8 cellular contexts compared by ENCODE assay signal in the genomic region with DNA sequence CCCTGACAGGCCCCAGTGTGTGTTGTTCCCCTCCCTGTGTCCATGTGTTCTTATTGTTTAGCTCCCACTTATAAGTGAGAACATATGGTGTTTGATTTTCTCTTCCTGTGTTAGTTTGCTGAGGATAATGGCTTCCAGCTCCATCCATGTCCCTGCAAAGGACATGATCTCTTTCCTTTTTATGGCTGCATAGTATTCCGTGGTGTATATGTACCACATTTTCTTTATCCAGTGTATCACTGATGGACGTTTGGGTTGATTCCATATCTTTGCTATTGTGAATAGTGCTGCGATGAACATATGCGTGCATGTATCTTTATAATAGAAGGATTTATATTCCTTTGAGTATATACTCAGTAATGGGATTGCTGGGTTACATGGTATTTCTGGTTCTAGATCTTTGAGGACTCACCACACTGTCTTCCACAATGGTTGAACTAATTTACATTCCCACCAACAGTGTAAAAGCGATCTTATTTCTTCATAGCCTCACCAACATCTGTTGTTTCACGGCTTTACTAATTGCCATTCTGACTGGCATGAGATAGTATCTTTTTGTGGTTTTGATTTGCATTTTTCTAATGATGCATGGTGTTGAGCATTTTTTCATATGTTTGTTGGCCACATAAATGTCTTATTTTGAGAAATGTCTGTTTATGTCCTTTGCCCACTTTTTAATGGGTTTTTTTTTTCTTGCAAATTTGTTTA. TPM values are rescaled to one million over a fixed set of nuclear protein-coding genes. Genes with fewer than 3 reads are reported as not detected.
A peak's percentile ranks its signal among the peaks of the same experiment; 100 is the strongest.
DNase-seq lines count a peak whose midpoint lies in the region; ATAC-seq, FAIRE-seq and TF ChIP-seq lines count a peak whose summit lies in the region.
"Not testable (repeated sequence)": the region's sequence is repeated elsewhere in the genome, so short reads cannot be mapped to it uniquely, and the experiment has no call there.

No MANE protein-coding gene starts in this region.

- peak overlapping the region; percentile 8 to 67 (median 20) for H3K4me3 Mint-ChIP-seq in CD4-positive, alpha-beta memory T cell
- H3K4me3 Mint-ChIP-seq in activated B cell treated with CpG ODN at 0.5 μM for 24 hours (peak overlapping the region; percentile 25), natural killer cell (peak overlapping the region; percentile 84)
- H3K4me3 Mint-ChIP-seq in activated T-helper 1 cell treated with anti-CD3 and anti-CD28 coated beads, Interleukin-12 subunit alpha, Interleukin-12 subunit beta, Interleukin-2, Interleukin-4 antibody, amounts not matched to agents 30 ng/mL and 10 ng/mL and 1 ng/mL, durations not matched to agents 14 hours and 24 hours and 36 hours: not testable (repeated sequence)

- H3K9ac ChIP-seq in K562 (ENCODE audit: insufficient read depth in 1 of 2, low read depth in 2 of 2, low read length in 2 of 2): not testable (repeated sequence)

- peaks cover 74% of the 10 kb centered on the region for H3K4me1 ChIP-seq in CD4-positive, alpha-beta memory T cell (ENCODE audit: insufficient read depth, low read length)
- peaks cover 38 to 48% of the 10 kb centered on the region in 2 experiments for H3K4me1 ChIP-seq in K562 (replicated peaks in 1 of 2; ENCODE audit: control insufficient read depth in 2 of 2, insufficient read depth in 2 of 2, low read length in 2 of 2)

- not testable (repeated sequence) for H3K27ac ChIP-seq in CD4-positive, alpha-beta memory T cell (ENCODE audit: low read depth, low read length); K562 (ENCODE audit: extremely low read depth, low read depth, low read length)

- peaks cover 91% of the 10 kb centered on the region for H3K79me2 ChIP-seq in K562 (ENCODE audit: control insufficient read depth, insufficient read depth, low read length)

- intact Hi-C loops in CD4-positive, alpha-beta memory T cell (cut with micrococcal nuclease); activated B cell treated with CpG ODN at 0.5 μM for 24 hours (cut with micrococcal nuclease); natural killer cell (cut with micrococcal nuclease): not testable (repeated sequence)
- intact Hi-C loops in activated T-helper 1 cell treated with anti-CD3 and anti-CD28 coated beads, Interleukin-12 subunit alpha, Interleukin-12 subunit beta, Interleukin-2, Interleukin-4 antibody, amounts not matched to agents 30 ng/mL and 10 ng/mL and 1 ng/mL, durations not matched to agents 14 hours and 24 hours and 36 hours (cut with micrococcal nuclease): loop anchor here (1.0 to 5.0 kb wide), 6 partner anchors 23 to 88 kb away; no protein-coding TSS in a partner anchor
- intact Hi-C loops in K562 (cut with micrococcal nuclease): loop anchor here (5.0 kb wide), 1 partner anchor 68 kb away; no protein-coding TSS in a partner anchor

- CTCF ChIA-PET in CD4-positive, alpha-beta memory T cell (lab: Charles Lee; ENCODE audit: partially characterized antibody): interaction anchor here (1.1 kb wide), 1 partner anchor 105 kb away, joined by 6 read pairs; no protein-coding TSS in a partner anchor
- CTCF ChIA-PET in activated B cell treated with CpG ODN at 0.5 μM for 24 hours (lab: Charles Lee); K562 (lab: Yijun Ruan, JAX; ENCODE audit: low intra/inter-chr PET ratio): not testable (repeated sequence)

- H3K27me3 Mint-ChIP-seq in CD4-positive, alpha-beta memory T cell; activated B cell treated with CpG ODN at 0.5 μM for 24 hours; activated T-helper 1 cell treated with anti-CD3 and anti-CD28 coated beads, Interleukin-12 subunit alpha, Interleukin-12 subunit beta, Interleukin-2, Interleukin-4 antibody, amounts not matched to agents 30 ng/mL and 10 ng/mL and 1 ng/mL, durations not matched to agents 14 hours and 24 hours and 36 hours (ENCODE audit: insufficient read depth); natural killer cell (ENCODE audit: low read depth in 2 of 2): not testable (repeated sequence)

- POLR2A ChIA-PET in CD4-positive, alpha-beta memory T cell (lab: Charles Lee; ENCODE audit: partially characterized antibody): interaction anchor here (1.3 to 1.5 kb wide), 4 partner anchors 12 to 73 kb away, joined by 3 to 5 read pairs (median 3); no protein-coding TSS in a partner anchor
- POLR2A ChIA-PET in activated B cell treated with CpG ODN at 0.5 μM for 24 hours (lab: Charles Lee): interaction anchor here (0.6 to 1.0 kb wide), 7 partner anchors 31 to 1896 kb away, joined by 3 to 5 read pairs (median 4); a partner anchor contains a TSS
- POLR2A ChIA-PET in K562 (lab: Yijun Ruan, JAX): not testable (repeated sequence)

- TF ChIP-seq EP300 in K562 (IDR thresholded peaks at IDR 0.05; ENCODE audit: low read length): not testable (repeated sequence)

- not testable (repeated sequence) for H3K9me3 Mint-ChIP-seq in CD4-positive, alpha-beta memory T cell; activated B cell treated with CpG ODN at 0.5 μM for 24 hours; natural killer cell
- peaks cover 16% of the 10 kb centered on the region for H3K9me3 Mint-ChIP-seq in activated T-helper 1 cell treated with anti-CD3 and anti-CD28 coated beads, Interleukin-12 subunit alpha, Interleukin-12 subunit beta, Interleukin-2, Interleukin-4 antibody, amounts not matched to agents 30 ng/mL and 10 ng/mL and 1 ng/mL, durations not matched to agents 14 hours and 24 hours and 36 hours

- TF ChIP-seq POLR2A in K562 (conservative IDR thresholded peaks at IDR 0.05): not testable (repeated sequence)

- H4K20me1 ChIP-seq in K562 (replicated peaks; ENCODE audit: control insufficient read depth, insufficient read depth, low read length): not testable (repeated sequence)

- peak overlapping the region; percentile 3 to 91 (median 69) for H3K27ac Mint-ChIP-seq in CD4-positive, alpha-beta memory T cell
- H3K27ac Mint-ChIP-seq in activated B cell treated with CpG ODN at 0.5 μM for 24 hours: peak overlapping the region; percentile 54
- H3K27ac Mint-ChIP-seq in activated T-helper 1 cell treated with anti-CD3 and anti-CD28 coated beads, Interleukin-12 subunit alpha, Interleukin-12 subunit beta, Interleukin-2, Interleukin-4 antibody, amounts not matched to agents 30 ng/mL and 10 ng/mL and 1 ng/mL, durations not matched to agents 14 hours and 24 hours and 36 hours: peak overlapping the region; percentile 80
- peak overlapping the region; percentile 76 to 86 for H3K27ac Mint-ChIP-seq in natural killer cell

- peaks cover 45 to 57% of the 10 kb centered on the region in 2 donors for H3K36me3 Mint-ChIP-seq in CD4-positive, alpha-beta memory T cell
- peaks cover 66% of the 10 kb centered on the region for H3K36me3 Mint-ChIP-seq in activated B cell treated with CpG ODN at 0.5 μM for 24 hours (ENCODE audit: low read depth)
- peaks cover 65% of the 10 kb centered on the region for H3K36me3 Mint-ChIP-seq in activated T-helper 1 cell treated with anti-CD3 and anti-CD28 coated beads, Interleukin-12 subunit alpha, Interleukin-12 subunit beta, Interleukin-2, Interleukin-4 antibody, amounts not matched to agents 30 ng/mL and 10 ng/mL and 1 ng/mL, durations not matched to agents 14 hours and 24 hours and 36 hours (ENCODE audit: low read depth)
- H3K36me3 Mint-ChIP-seq in natural killer cell: not testable (repeated sequence)

- in situ Hi-C loops in K562 (cut with MboI): not testable (repeated sequence)

- not testable (repeated sequence) for TF ChIP-seq RAD21 in K562 (CRISPR knock-in tag; conservative IDR thresholded peaks at IDR 0.05 in 1 of 2, IDR thresholded peaks at IDR 0.05 in 1 of 2)

- H3K9me3 ChIP-seq in CD4-positive, alpha-beta memory T cell (ENCODE audit: control insufficient read depth in 1 of 2, low read length in 2 of 2); K562 (replicated peaks; ENCODE audit: control insufficient read depth, insufficient read depth, low read depth, low read length): not testable (repeated sequence)

- ATAC-seq in GM18511 (IDR thresholded peaks at IDR 0.05; ENCODE audit: unreplicated experiment) (peak; percentile 57), GM21423 (IDR thresholded peaks at IDR 0.05; ENCODE audit: unreplicated experiment) (peak; percentile 41), activated B cell treated with CpG ODN at 0.5 μM for 24 hours (ENCODE audit: low read depth) (peak; percentile 25), natural killer cell (peak in 1 of 3 donors; percentile 35)
- ATAC-seq in K562: not testable (repeated sequence)

- not testable (repeated sequence) for H2AFZ ChIP-seq in K562 (ENCODE audit: low read depth, low read length)

- H3K9me1 ChIP-seq in K562 (ENCODE audit: control insufficient read depth, insufficient read depth, low read length): not testable (repeated sequence)

- H3K4me1 Mint-ChIP-seq in CD4-positive, alpha-beta memory T cell: peaks cover 60 to 85% (median 73%) of the 10 kb centered on the region in 4 donors
- H3K4me1 Mint-ChIP-seq in activated B cell treated with CpG ODN at 0.5 μM for 24 hours: peaks cover 94% of the 10 kb centered on the region
- H3K4me1 Mint-ChIP-seq in activated T-helper 1 cell treated with anti-CD3 and anti-CD28 coated beads, Interleukin-12 subunit alpha, Interleukin-12 subunit beta, Interleukin-2, Interleukin-4 antibody, amounts not matched to agents 30 ng/mL and 10 ng/mL and 1 ng/mL, durations not matched to agents 14 hours and 24 hours and 36 hours (ENCODE audit: low read depth): peaks cover 75% of the 10 kb centered on the region
- H3K4me1 Mint-ChIP-seq in natural killer cell: peaks cover 88 to 89% of the 10 kb centered on the region in 2 donors

- H3K4me2 ChIP-seq in K562 (ENCODE audit: insufficient read depth, low read length): not testable (repeated sequence)

- 65% methylated on average over 6 of the region's 6 CpGs for WGBS in K562 (ENCODE audit: insufficient coverage, low coverage, missing lambda C conversion rate)

- not testable (repeated sequence) for BruUV-seq in K562 (replicated peaks; lab: Mats Ljungman, UMichigan)

- H3K27me3 ChIP-seq in CD4-positive, alpha-beta memory T cell (ENCODE audit: insufficient read depth, low read length); K562 (ENCODE audit: control insufficient read depth in 2 of 2, insufficient read depth in 2 of 2, low read length in 2 of 2): not testable (repeated sequence)

- H3K36me3 ChIP-seq in CD4-positive, alpha-beta memory T cell (ENCODE audit: insufficient read depth, low read length): not testable (repeated sequence)
- H3K36me3 ChIP-seq in K562 (ENCODE audit: control insufficient read depth, insufficient read depth, low read length): peaks cover 35% of the 10 kb centered on the region

- H3K4me3 ChIP-seq in CD4-positive, alpha-beta memory T cell (ENCODE audit: low read length in 2 of 2); K562: not testable (repeated sequence)

- not testable (repeated sequence) for FAIRE-seq in K562 (lab: Jason Lieb, UNC)

- DNase-seq in CD4-positive, alpha-beta memory T cell: peak in 2 of 5 donors; percentile 23 to 25
- peak; percentile 68 for DNase-seq in NCI-H2171 treated with DMSO at 0.1 percent for 48 hours (lab: John Stamatoyannopoulos, UW)
- not testable (repeated sequence) for DNase-seq in activated B cell treated with CpG ODN at 0.5 μM for 24 hours; activated T-helper 1 cell treated with anti-CD3 and anti-CD28 coated beads, Interleukin-12 subunit alpha, Interleukin-12 subunit beta, Interleukin-2, Interleukin-4 antibody, amounts not matched to agents 30 ng/mL and 10 ng/mL and 1 ng/mL, durations not matched to agents 14 hours and 24 hours and 36 hours (ENCODE audit: low spot score); K562 (ENCODE audit: extremely low read depth in 1 of 4, low spot score in 3 of 4); natural killer cell

- TF ChIP-seq CTCF in activated B cell treated with CpG ODN at 0.5 μM for 24 hours (IDR thresholded peaks at IDR 0.05); K562 (IDR thresholded peaks at IDR 0.05 in 2 of 3, conservative IDR thresholded peaks at IDR 0.05 in 1 of 3; ENCODE audit: insufficient read depth in 2 of 3, low read depth in 1 of 3, low read length in 3 of 3); natural killer cell (IDR thresholded peaks at IDR 0.05): not testable (repeated sequence)

RNA-seq across cellular contexts. Expression of a gene that starts 23.8 kb away (rescaled TPM):
- 100 to 1,000 TPM; 222 to 232 TPM for total RNA-seq in CD4-positive, alpha-beta memory T cell
- 100 to 1,000 TPM; 165 to 172 TPM for polyA plus RNA-seq in CD4-positive, alpha-beta memory T cell
- total RNA-seq in activated B cell treated with CpG ODN at 0.5 μM for 24 hours: 294 and 328 TPM in 2 replicates
- 147 and 148 TPM in 2 replicates for total RNA-seq in activated T-helper 1 cell treated with anti-CD3 and anti-CD28 coated beads, Interleukin-12 subunit alpha, Interleukin-12 subunit beta, Interleukin-2, Interleukin-4 antibody, amounts not matched to agents 30 ng/mL and 10 ng/mL and 1 ng/mL, durations not matched to agents 14 hours and 24 hours and 36 hours
- 401 and 438 TPM in 2 replicates for total RNA-seq in K562 (2011; cell fraction: chromatin; rRNA removed; ENCODE audit: low replicate concordance)
- total RNA-seq in K562 (2011; cell fraction: nucleolus; rRNA removed): 288 and 318 TPM in 2 replicates
- 391 and 510 TPM in 2 replicates for total RNA-seq in K562 (2011; cell fraction: nucleoplasm; rRNA removed)
- total RNA-seq in K562 (2014; rRNA removed): 57.1 and 57.4 TPM in 2 replicates
- total RNA-seq in K562 (2014; rRNA removed; fragmentation: Illumina TruSeq; extraction: Trizol): 71.0 and 79.0 TPM in 2 replicates
- 39.3 and 42.3 TPM in 2 replicates for total RNA-seq in K562 (2015; rRNA removed; fragmentation: Illumina TruSeq; extraction: Trizol)
- 114 and 135 TPM in 2 replicates for total RNA-seq in K562 (2021)
- 93.3 and 144 TPM in 2 replicates for polyA plus RNA-seq in K562 (2011; rRNA removed)
- 75.4 and 100 TPM in 2 replicates for polyA plus RNA-seq in K562 (2011; cell fraction: cytosol; rRNA removed)
- polyA plus RNA-seq in K562 (2011; cell fraction: nucleus; rRNA removed): 62.0 and 106 TPM in 2 replicates
- polyA plus RNA-seq in K562 (2012): 65.3 and 96.3 TPM in 2 replicates
- polyA plus RNA-seq in K562 (2014; fragmentation: Illumina TruSeq; extraction: Trizol): 108 and 145 TPM in 2 replicates
- 10 to 100 TPM; 31.9 to 43.0 TPM for polyA plus RNA-seq in K562 (2014; fragmentation: Nextera tagmentation; extraction: Ambion mirVana)
- 74.1 and 80.6 TPM in 2 replicates for polyA plus RNA-seq in K562 (2014; rRNA removed)
- 163 and 272 TPM in 2 replicates for polyA minus RNA-seq in K562 (2011; rRNA and poly(A)+ RNA removed)
- polyA minus RNA-seq in K562 (2011; cell fraction: cytosol; rRNA and poly(A)+ RNA removed): 58.4 and 107 TPM in 2 replicates
- polyA minus RNA-seq in K562 (2011; cell fraction: nucleus; rRNA and poly(A)+ RNA removed): 86.4 and 113 TPM in 2 replicates
- 100 to 1,000 TPM; 121 to 182 (median 146) TPM for total RNA-seq in natural killer cell
